In genomic region chr12:76451528-76451927, GRCh38 we compare ENCODE assay signal across 17 cellular contexts.
"Had no signal": no experiment of that assay in that cellular context is flagged by ENCODE, and none has a peak within 500 bp of the region (broad histone marks: within the 10 kb centered on the region; RNA-seq: fewer than 3 reads in every experiment).

No MANE protein-coding gene starts in this region.

- H3K27me3 ChIP-seq: adrenal gland, dorsolateral prefrontal cortex, esophagus muscularis mucosa, suprapubic skin had no signal

- DNase-seq: activated CD4-positive, alpha-beta memory T cell treated with anti-CD3 and anti-CD28 coated beads for 36 hours; activated CD4-positive, alpha-beta T cell treated with anti-CD3 and anti-CD28 coated beads for 1 hour; activated CD8-positive, alpha-beta memory T cell treated with anti-CD3 and anti-CD28 coated beads, Interleukin-2, amount 10 ng/mL, durations not matched to agents 7 days and 5 days; activated naive CD4-positive, alpha-beta T cell treated with anti-CD3 and anti-CD28 coated beads, Interleukin-2, amount 10 ng/mL, durations not matched to agents 7 days and 5 days; activated T-cell treated with anti-CD3 and anti-CD28 coated beads, Interleukin-2, amount 50 U/mL, for 1 hour; adrenal gland; dorsolateral prefrontal cortex; hippocampal formation; left ventricle myocardium superior; nephron progenitor cell; right cardiac atrium; trophoblast cell had no signal

- H3K36me3 ChIP-seq: adrenal gland, prostate gland, suprapubic skin had no signal

- ATAC-seq: activated CD8-positive, alpha-beta memory T cell treated with anti-CD3 and anti-CD28 coated beads, Interleukin-2, amount 10 ng/mL, durations not matched to agents 7 days and 5 days; left ventricle myocardium superior; right cardiac atrium had no signal

- H3K9me3 ChIP-seq: adrenal gland, esophagus muscularis mucosa, prostate gland, suprapubic skin had no signal

- H3K4me1 ChIP-seq: prostate gland had no signal

- FAIRE-seq: endometrium had no signal

- H3K27ac ChIP-seq: adrenal gland, dorsolateral prefrontal cortex, esophagus muscularis mucosa, prostate gland, suprapubic skin, VCaP had no signal

- H3K4me3 ChIP-seq: adrenal gland, dorsolateral prefrontal cortex, esophagus muscularis mucosa, prostate gland, suprapubic skin had no signal
